8 cellular contexts compared by ENCODE assay signal in genomic region chr15:40104296-40104864, GRCh38. TPM values are rescaled to one million over a fixed set of nuclear protein-coding genes. Genes with fewer than 3 reads are reported as not detected.
A peak's percentile ranks its signal among the peaks of the same experiment; 100 is the strongest.
DNase-seq lines count a peak whose midpoint lies in the region; ATAC-seq and TF ChIP-seq lines count a peak whose summit lies in the region.

No MANE protein-coding gene starts in this region.

- H3K27me3 Mint-ChIP-seq in activated CD4-positive, alpha-beta T cell treated with anti-CD3 and anti-CD28 coated beads for 36 hours = no peaks in the 10 kb centered on the region

- peak overlapping the region; percentile 94 for H3K27ac Mint-ChIP-seq in activated CD4-positive, alpha-beta T cell treated with anti-CD3 and anti-CD28 coated beads for 36 hours

- peak overlapping the region; percentile 53 for H3K4me3 ChIP-seq in SK-N-MC
- H3K4me3 ChIP-seq in iPS-18a (ENCODE audit: low read length) = peak overlapping the region; percentile 26
- H3K4me3 ChIP-seq in ovary = no peak overlapping the region

- intact Hi-C loops in activated CD4-positive, alpha-beta T cell treated with anti-CD3 and anti-CD28 coated beads for 36 hours (cut with DNase I, micrococcal nuclease) = no loop called here
- intact Hi-C loops in ovary (cut with DNase I) = loop anchor here in 1 of 4 donors (10.0 kb wide), 2 partner anchors 50 to 240 kb away; partner anchors contain the start of gene CCDC9B

- H3K9me3 ChIP-seq in SK-N-MC (ENCODE audit: low read depth, low read length) (no peaks in the 10 kb centered on the region), iPS-18a (ENCODE audit: control insufficient read depth, low read depth, low read length) (no peaks in the 10 kb centered on the region), ovary (no peaks in the 10 kb centered on the region)

- no peaks in the 10 kb centered on the region for H3K9me3 Mint-ChIP-seq in activated CD4-positive, alpha-beta T cell treated with anti-CD3 and anti-CD28 coated beads for 36 hours (ENCODE audit: low read depth)

- peaks cover 84% of the 10 kb centered on the region for H3K4me1 Mint-ChIP-seq in activated CD4-positive, alpha-beta T cell treated with anti-CD3 and anti-CD28 coated beads for 36 hours

- POLR2A ChIA-PET in activated CD4-positive, alpha-beta T cell treated with anti-CD3 and anti-CD28 coated beads for 36 hours (lab: Charles Lee) = interaction anchor here (1.0 kb wide), 1 partner anchor 13 kb away, joined by 3 read pairs; no protein-coding TSS in a partner anchor

- CTCF ChIA-PET in activated CD4-positive, alpha-beta T cell treated with anti-CD3 and anti-CD28 coated beads for 36 hours (lab: Charles Lee) = interaction anchor here (0.6 to 8.2 kb wide), 27 partner anchors 7 to 203 kb away, joined by 3 to 110 read pairs (median 6); partner anchors contain the start of genes BUB1B, PLCB2 and SRP14

- no peak for DNase-seq in activated CD4-positive, alpha-beta T cell treated with anti-CD3 and anti-CD28 coated beads for 36 hours
- no peak for DNase-seq in activated CD4-positive, alpha-beta T cell treated with anti-CD3 and anti-CD28 coated beads for 1 hour
- DNase-seq in SK-N-MC (ENCODE audit: low read depth, low spot score) = no peak
- DNase-seq in substantia nigra (lab: John Stamatoyannopoulos, UW) = no peak
- no peak for DNase-seq in ovary
- DNase-seq in 8988T = no peak
- DNase-seq in central memory CD4-positive, alpha-beta T cell = no peak

- H3K27ac ChIP-seq in SK-N-MC = peak overlapping the region; percentile 92
- no peak overlapping the region for H3K27ac ChIP-seq in iPS-18a (ENCODE audit: low read length)
- H3K27ac ChIP-seq in substantia nigra (ENCODE audit: low read depth, low read length, poor library complexity, severe bottlenecking) = peak overlapping the region; percentile 47
- peak overlapping the region in 1 of 2 donors; percentile 93 for H3K27ac ChIP-seq in ovary

- H3K36me3 ChIP-seq in SK-N-MC (ENCODE audit: insufficient read depth, low read length) = peaks cover 6% of the 10 kb centered on the region; the same call in 1 of the 2 replicates
- H3K36me3 ChIP-seq in iPS-18a (ENCODE audit: control insufficient read depth, low read depth, low read length) = no peaks in the 10 kb centered on the region
- no peaks in the 10 kb centered on the region for H3K36me3 ChIP-seq in ovary

- no peak for TF ChIP-seq POLR2A in ovary (IDR thresholded peaks at IDR 0.05)

- peak overlapping the region; percentile 0 for H3K9ac ChIP-seq in SK-N-MC (ENCODE audit: insufficient read length)
- no peak overlapping the region for H3K9ac ChIP-seq in iPS-18a (ENCODE audit: low read length)

- H3K36me3 Mint-ChIP-seq in activated CD4-positive, alpha-beta T cell treated with anti-CD3 and anti-CD28 coated beads for 36 hours (ENCODE audit: low read depth) = no peaks in the 10 kb centered on the region

- peak overlapping the region; percentile 78 for H3K4me3 Mint-ChIP-seq in activated CD4-positive, alpha-beta T cell treated with anti-CD3 and anti-CD28 coated beads for 36 hours

- H3K4me1 ChIP-seq in iPS-18a (ENCODE audit: control insufficient read depth, low read depth, low read length) = peaks cover 56% of the 10 kb centered on the region
- peaks cover 50% of the 10 kb centered on the region for H3K4me1 ChIP-seq in ovary (ENCODE audit: insufficient read depth)

- TF ChIP-seq EP300 in ovary (IDR thresholded peaks at IDR 0.05) = no peak

- 36 to 51% (median 44%) methylated on average over 8 of the region's 8 CpGs for WGBS in ovary, 3 donors

- no peak for TF ChIP-seq CTCF in ovary (IDR thresholded peaks at IDR 0.05)

- ATAC-seq in activated CD4-positive, alpha-beta T cell treated with anti-CD3 and anti-CD28 coated beads for 36 hours = no peak

- peaks cover 16% of the 10 kb centered on the region for H3K27me3 ChIP-seq in iPS-18a (ENCODE audit: control insufficient read depth, insufficient read depth, low read length)
- H3K27me3 ChIP-seq in ovary = no peaks in the 10 kb centered on the region

RNA-seq across cellular contexts. Expression of gene BMF, which starts 4.3 kb away (rescaled TPM):
- 1 to 10 TPM; 7.6 to 8.4 TPM for total RNA-seq in activated CD4-positive, alpha-beta T cell treated with anti-CD3 and anti-CD28 coated beads for 36 hours
- 10 to 100 TPM in 6 of 7 donors, 1 to 10 TPM in 1; 5.7 to 26.5 (median 20.3) TPM for total RNA-seq in ovary
- polyA plus RNA-seq in ovary = 10 to 100 TPM; 12.7 to 14.3 TPM

RNA-seq across cellular contexts. Expression of gene BUB1B, which starts 56.5 kb away (rescaled TPM):
- total RNA-seq in activated CD4-positive, alpha-beta T cell treated with anti-CD3 and anti-CD28 coated beads for 36 hours = 10 to 100 TPM; 95.3 to 99.5 TPM
- 1 to 10 TPM in 3 of 7 donors, under 1 TPM in 3, not detected in 1; 0.43 to 2.4 (median 1.1) TPM for total RNA-seq in ovary
- 1 to 10 TPM; 1.0 to 1.4 TPM for polyA plus RNA-seq in ovary

Comparison
In these comparisons a context has a peak if more than half of its experiments do, and no peak if none do; other contexts are left out.
1. RNA of gene BUB1B, which starts 56.5 kb away (total RNA-seq): 95.3 to 99.5 TPM in activated CD4-positive, alpha-beta T cell treated with anti-CD3 and anti-CD28 coated beads for 36 hours; 0.43 to 2.4 TPM in ovary; every median in the first group is over 10 times any median in the second.